In genomic region chr7:64098-64521, GRCh38 we compare ENCODE assay signal across 8 cellular contexts.
DNase-seq lines count a peak whose midpoint lies in the region; ATAC-seq and TF ChIP-seq lines count a peak whose summit lies in the region.

No MANE protein-coding gene starts in this region.

- ATAC-seq in aorta (ENCODE audit: low FRiP score) (peak; percentile 64), GM21367 (IDR thresholded peaks at IDR 0.05; ENCODE audit: unreplicated experiment) (no peak), HG02938 (IDR thresholded peaks at IDR 0.05; ENCODE audit: unreplicated experiment) (no peak)

- TF ChIP-seq RAD21 in liver (IDR thresholded peaks at IDR 0.05) = peak; percentile 78 to 85

- H3K27me3 Mint-ChIP-seq in chondrocyte (ENCODE audit: low read depth) = no peaks in the 10 kb centered on the region

- no peaks in the 10 kb centered on the region; the same call in 1 of the 2 replicates for H3K9me3 ChIP-seq in AG04450 (ENCODE audit: control insufficient read depth, insufficient read depth, low read length)
- H3K9me3 ChIP-seq in NT2/D1 (ENCODE audit: insufficient read depth, low read length) = no peaks in the 10 kb centered on the region; the same call in 1 of the 2 replicates
- no peaks in the 10 kb centered on the region for H3K9me3 ChIP-seq in liver (ENCODE audit: control insufficient read depth in 4 of 4, low read length in 3 of 4)
- no peaks in the 10 kb centered on the region for H3K9me3 ChIP-seq in aorta (ENCODE audit: control insufficient read depth, low read length)

- no peak overlapping the region for H3K27ac Mint-ChIP-seq in chondrocyte (ENCODE audit: unreplicated experiment)

- no peaks in the 10 kb centered on the region for H3K36me3 ChIP-seq in NT2/D1 (ENCODE audit: insufficient read depth, insufficient read length, low read length)
- peaks cover 0 to 1% (median 0%) of the 10 kb centered on the region in 4 donors for H3K36me3 ChIP-seq in liver (ENCODE audit: control insufficient read depth in 4 of 4, insufficient read depth in 3 of 4, low read depth in 1 of 4, low read length in 3 of 4)
- H3K36me3 ChIP-seq in aorta (ENCODE audit: control insufficient read depth in 1 of 2, insufficient read depth in 2 of 2, low read length in 1 of 2) = no peaks in the 10 kb centered on the region

- H3K4me3 ChIP-seq in AG04450 (ENCODE audit: low read depth, low read length) (no peak overlapping the region), NT2/D1 (ENCODE audit: insufficient read length, low read depth) (no peak overlapping the region), liver (ENCODE audit: low read depth in 1 of 3, low read length in 3 of 3) (no peak overlapping the region), aorta (ENCODE audit: low read length in 2 of 2) (no peak overlapping the region)

- POLR2A ChIA-PET in AG04450 (lab: Yijun Ruan, JAX) = interaction anchor here (1.1 to 3.1 kb wide), 2 partner anchors 128 to 131 kb away, joined by 3 to 19 read pairs; partner anchors contain the start of gene FAM20C

- 62% methylated on average over 4 of the region's 4 CpGs for whole genome bisulfite sequencing in liver
- 53 to 65% methylated on average over 4 of the region's 4 CpGs for WGBS in aorta, 2 donors

- peak; percentile 75 for TF ChIP-seq CTCF in AG04450 (IDR thresholded peaks at IDR 0.05; ENCODE audit: low read depth, low read length)
- TF ChIP-seq CTCF in GM12874 (IDR thresholded peaks at IDR 0.05; ENCODE audit: insufficient read depth, low read depth, low read length) = peak; percentile 23; the same call in 1 of the 2 replicates
- TF ChIP-seq CTCF in chondrocyte (IDR thresholded peaks at IDR 0.05) = peak; percentile 84
- peak; percentile 49 for TF ChIP-seq CTCF in liver (IDR thresholded peaks at IDR 0.05; ENCODE audit: low read depth, low read length, missing input control)

- intact Hi-C loops in aorta (cut with DNase I) = no loop called here

- no peak overlapping the region for H3K27ac ChIP-seq in AG04450 (ENCODE audit: low read depth, low read length)
- no peak overlapping the region for H3K27ac ChIP-seq in liver (ENCODE audit: low read depth in 1 of 2, low read length in 2 of 2)
- no peak overlapping the region for H3K27ac ChIP-seq in aorta (ENCODE audit: low read depth in 1 of 2, low read length in 2 of 2)

- CTCF ChIA-PET in AG04450 (lab: Charles Lee) = interaction anchor here (0.6 to 1.4 kb wide), 5 partner anchors 83 to 143 kb away, joined by 3 to 4 read pairs (median 4); partner anchors contain the start of gene FAM20C

- DNase-seq in AG04450 (ENCODE audit: low read depth, low spot score) = peak; percentile 43
- peak; percentile 54 for DNase-seq in NT2/D1 (ENCODE audit: low read depth, low spot score)
- peak; percentile 49 for DNase-seq in chondrocyte (ENCODE audit: low spot score)
- peak; percentile 73 to 82 for DNase-seq in aorta

- no peaks in the 10 kb centered on the region for H3K4me1 Mint-ChIP-seq in chondrocyte (ENCODE audit: low read depth)

- H3K27me3 ChIP-seq in AG04450 (ENCODE audit: control insufficient read depth, insufficient read depth, low read length) (peaks cover 4% of the 10 kb centered on the region), NT2/D1 (ENCODE audit: insufficient read depth, insufficient read length) (no peaks in the 10 kb centered on the region), liver (ENCODE audit: control insufficient read depth in 4 of 4, insufficient read depth in 4 of 4, low read length in 3 of 4) (no peaks in the 10 kb centered on the region), aorta (ENCODE audit: control insufficient read depth in 1 of 2, insufficient read depth in 2 of 2, low read length in 1 of 2) (no peaks in the 10 kb centered on the region)

- H3K4me1 ChIP-seq in NT2/D1 (ENCODE audit: insufficient read depth, insufficient read length) (peaks cover 24% of the 10 kb centered on the region), liver (ENCODE audit: control insufficient read depth in 4 of 4, insufficient read depth in 4 of 4, low read length in 3 of 4) (peaks cover 0 to 3% (median 0%) of the 10 kb centered on the region in 4 donors), aorta (ENCODE audit: control insufficient read depth in 1 of 2, insufficient read depth in 2 of 2, low read length in 2 of 2) (no peaks in the 10 kb centered on the region)

- H3K9me3 Mint-ChIP-seq in chondrocyte (ENCODE audit: low read depth) = no peaks in the 10 kb centered on the region

- no peaks in the 10 kb centered on the region for H3K36me3 Mint-ChIP-seq in chondrocyte (ENCODE audit: low read depth)

- H3K4me3 Mint-ChIP-seq in chondrocyte (ENCODE audit: unreplicated experiment) = no peak overlapping the region

- H3K9ac ChIP-seq in NT2/D1 (ENCODE audit: insufficient read length, low read depth) (peak overlapping the region; percentile 37), liver (ENCODE audit: low read depth in 1 of 2, low read length in 2 of 2) (no peak overlapping the region)

TF ChIP-seq in liver, 16 proteins besides CTCF, POLR2A, EP300 and RAD21:
- TF ChIP-seq FOXA1 (IDR thresholded peaks at IDR 0.05) = no peak
- no peak for TF ChIP-seq NR2F2 (IDR thresholded peaks at IDR 0.05)
- no peak for TF ChIP-seq RXRA (IDR thresholded peaks at IDR 0.05)
- no peak for TF ChIP-seq TAF1 (conservative IDR thresholded peaks at IDR 0.05)
- TF ChIP-seq EGR1 (IDR thresholded peaks at IDR 0.05; ENCODE audit: low read depth in 2 of 2) = no peak
- no peak for TF ChIP-seq SP1 (IDR thresholded peaks at IDR 0.05)
- TF ChIP-seq FOXA2 (IDR thresholded peaks at IDR 0.05) = no peak
- no peak for TF ChIP-seq GABPA (IDR thresholded peaks at IDR 0.05 in 1 of 2, conservative IDR thresholded peaks at IDR 0.05 in 1 of 2)
- TF ChIP-seq YY1 (IDR thresholded peaks at IDR 0.05) = no peak
- TF ChIP-seq JUND (IDR thresholded peaks at IDR 0.05) = no peak
- no peak for TF ChIP-seq REST (IDR thresholded peaks at IDR 0.05)

Comparison
In these comparisons a context has a peak if more than half of its experiments do, and no peak if none do; other contexts are left out.
1. CTCF ChIP-seq: peak in every context shown above with its lines; median percentile 84 in chondrocyte; 75 in AG04450; 49 in liver; 23 in GM12874.